In the genomic region with DNA sequence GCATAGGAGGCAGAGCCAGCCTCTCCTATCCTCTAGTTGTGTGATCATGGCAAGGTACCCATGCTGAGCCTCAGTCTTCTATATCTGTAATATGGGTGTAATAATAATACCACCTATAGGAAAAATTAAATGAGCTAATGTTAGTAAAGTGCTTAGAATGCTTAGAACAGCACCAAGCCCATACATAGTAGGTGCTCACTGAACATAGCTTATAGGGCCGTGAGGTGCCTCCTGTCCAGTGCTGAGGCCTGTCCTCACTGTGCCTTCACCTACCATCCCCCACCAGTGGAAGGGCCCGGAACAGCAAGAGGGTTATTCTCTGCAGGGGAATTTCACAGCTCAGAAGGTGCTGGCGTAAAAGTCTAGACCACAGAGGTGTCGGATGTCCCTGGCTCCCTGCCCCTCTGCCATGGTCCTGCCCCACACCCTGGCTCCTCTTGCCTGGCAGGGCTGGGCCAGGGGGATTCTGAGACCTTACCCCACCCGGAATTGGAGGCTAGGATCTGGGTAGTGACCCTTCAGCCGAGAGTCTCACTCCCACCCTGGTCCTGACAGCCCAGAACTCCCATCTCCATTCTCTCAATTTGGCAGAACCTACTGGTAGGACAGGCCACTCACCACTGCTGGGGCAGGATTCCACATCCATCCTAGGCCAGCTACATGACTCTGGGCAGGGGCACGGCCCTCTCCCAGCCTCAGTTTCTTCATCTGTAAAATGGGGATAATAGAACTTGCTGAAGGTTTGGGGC, we compare ENCODE assay signal across 16 cellular contexts. TPM values are rescaled to one million over a fixed set of nuclear protein-coding genes. Genes with fewer than 3 reads are reported as not detected.
DNase-seq lines count a peak whose midpoint lies in the region; ATAC-seq and TF ChIP-seq lines count a peak whose summit lies in the region.
"Had no signal": no experiment of that assay in that cellular context is flagged by ENCODE, and none has a peak within 500 bp of the region (broad histone marks: within the 10 kb centered on the region; RNA-seq: fewer than 3 reads in every experiment).

No MANE protein-coding gene starts in this region.

- TF ChIP-seq CTCF in right atrium auricular region (IDR thresholded peaks at IDR 0.05) (no peak), RWPE2 (IDR thresholded peaks at IDR 0.05; ENCODE audit: poor library complexity, severe bottlenecking) (no peak), fibroblast of mammary gland (conservative IDR thresholded peaks at IDR 0.05; ENCODE audit: control insufficient read depth, insufficient read depth, low read depth, low read length) (no peak), type B pancreatic cell (conservative IDR thresholded peaks at IDR 0.05) (no peak), esophagus squamous epithelium (IDR thresholded peaks at IDR 0.05) (no peak)

- H3K9me3 ChIP-seq in right atrium auricular region = no peaks in the 10 kb centered on the region
- no peaks in the 10 kb centered on the region for H3K9me3 ChIP-seq in RWPE2 (ENCODE audit: severe bottlenecking)
- no peaks in the 10 kb centered on the region for H3K9me3 ChIP-seq in esophagus squamous epithelium

- H3K4me1 Mint-ChIP-seq in type B pancreatic cell (ENCODE audit: unreplicated experiment) = peaks cover 7% of the 10 kb centered on the region

- peaks cover 0 to 20% of the 10 kb centered on the region in 2 donors for H3K4me1 ChIP-seq in right atrium auricular region
- H3K4me1 ChIP-seq in RWPE2 (ENCODE audit: insufficient read depth, poor library complexity, severe bottlenecking) = no peaks in the 10 kb centered on the region
- peaks cover 6 to 29% (median 16%) of the 10 kb centered on the region in 3 donors for H3K4me1 ChIP-seq in esophagus squamous epithelium

- peaks cover 38% of the 10 kb centered on the region for H3K27me3 Mint-ChIP-seq in type B pancreatic cell

- 82 to 94% methylated on average over 3 to 5 of the region's 7 CpGs for WGBS in esophagus squamous epithelium, 2 donors

- H3K4me3 ChIP-seq in right atrium auricular region (no peak overlapping the region), RWPE2 (ENCODE audit: severe bottlenecking) (no peak overlapping the region), fibroblast of mammary gland (ENCODE audit: control insufficient read depth, low read depth, low read length) (no peak overlapping the region), esophagus squamous epithelium (no peak overlapping the region)

- H3K9me3 Mint-ChIP-seq in type B pancreatic cell = no peaks in the 10 kb centered on the region
- H3K9me3 Mint-ChIP-seq: activated CD8-positive, alpha-beta T cell treated with anti-CD3 and anti-CD28 coated beads for 36 hours had no signal

- ATAC-seq in Right ventricle myocardium superior (ENCODE audit: poor library complexity) (no peak), RWPE2 (ENCODE audit: low read depth) (0 out of 3 replicates have a peak, but pooled peaks have one; percentile 5), GM18520 (IDR thresholded peaks at IDR 0.05; ENCODE audit: unreplicated experiment) (no peak)
- ATAC-seq: activated CD8-positive, alpha-beta T cell treated with anti-CD3 and anti-CD28 coated beads for 36 hours had no signal

- H3K36me3 ChIP-seq in right atrium auricular region (peaks cover 37% of the 10 kb centered on the region), RWPE2 (ENCODE audit: low read depth) (peaks cover 26% of the 10 kb centered on the region), esophagus squamous epithelium (peaks cover 0 to 47% (median 16%) of the 10 kb centered on the region in 3 donors)

- DNase-seq in right atrium auricular region (ENCODE audit: low spot score) (no peak), Right ventricle myocardium superior (no peak), RWPE2 (ENCODE audit: low spot score) (no peak), fibroblast of mammary gland (ENCODE audit: low read depth) (peak; percentile 33), type B pancreatic cell (ENCODE audit: extremely low spot score, unreplicated experiment) (no peak), A172 (ENCODE audit: low spot score) (no peak), esophagus squamous epithelium (lab: John Stamatoyannopoulos, UW) (no peak)
- DNase-seq: activated CD8-positive, alpha-beta T cell treated with anti-CD3 and anti-CD28 coated beads for 36 hours; activated effector memory CD4-positive, alpha-beta T cell treated with anti-CD3 and anti-CD28 coated beads, Interleukin-2, amount 50 U/mL, for 16 hours; caudate nucleus; GDM1; NCI-H1092 treated with DMSO at 0.1 percent for 48 hours; posterior cingulate gyrus; T1000 had no signal

- intact Hi-C loops in Right ventricle myocardium superior (cut with DNase I) = no loop called here
- intact Hi-C loops in esophagus squamous epithelium (cut with DNase I) = no loop called here

- TF ChIP-seq POLR2A in esophagus squamous epithelium (IDR thresholded peaks at IDR 0.05) = no peak

- no peak overlapping the region for H3K27ac Mint-ChIP-seq in type B pancreatic cell
- H3K27ac Mint-ChIP-seq: activated CD8-positive, alpha-beta T cell treated with anti-CD3 and anti-CD28 coated beads for 36 hours had no signal

- H3K27me3 ChIP-seq in right atrium auricular region (no peaks in the 10 kb centered on the region), RWPE2 (ENCODE audit: insufficient read depth, poor library complexity, severe bottlenecking) (peaks cover 13% of the 10 kb centered on the region), esophagus squamous epithelium (peaks cover 0 to 35% (median 0%) of the 10 kb centered on the region in 4 donors)

- H3K27ac ChIP-seq in right atrium auricular region (peak overlapping the region; percentile 29 to 73), RWPE2 (ENCODE audit: poor library complexity, severe bottlenecking) (no peak overlapping the region), esophagus squamous epithelium (no peak overlapping the region)

- peak overlapping the region; percentile 49 for H3K4me3 Mint-ChIP-seq in type B pancreatic cell
- H3K4me3 Mint-ChIP-seq: activated CD8-positive, alpha-beta T cell treated with anti-CD3 and anti-CD28 coated beads for 36 hours had no signal

- peaks cover 4% of the 10 kb centered on the region for H3K36me3 Mint-ChIP-seq in type B pancreatic cell

RNA-seq across cellular contexts. Expression of a gene that starts 2.2 kb away (rescaled TPM):
- 100 to 1,000 TPM in 1 of 2 donors, 10 to 100 TPM in 1; 57.3 to 119 TPM for total RNA-seq in right atrium auricular region
- total RNA-seq in Right ventricle myocardium superior = 48.2 TPM
- 0.88 and 1.1 TPM in 2 replicates for total RNA-seq in type B pancreatic cell (ENCODE audit: low replicate concordance)
- 8.5 and 10.8 TPM in 2 replicates for total RNA-seq in A172 (2014; rRNA removed; shearing (Covaris generic))
- total RNA-seq in esophagus squamous epithelium = 1 to 10 TPM in 2 of 4 donors, under 1 TPM in 1, not detected in 1; 0.26 to 5.9 (median 1.2) TPM

RNA-seq across cellular contexts. Expression of a gene that starts 13.5 kb away (rescaled TPM):
- total RNA-seq in right atrium auricular region = 1 to 10 TPM; 2.5 to 7.2 TPM
- 5.6 TPM for total RNA-seq in Right ventricle myocardium superior
- total RNA-seq in type B pancreatic cell (ENCODE audit: low replicate concordance) = 15.1 and 17.1 TPM in 2 replicates
- not detected in 2 replicates for total RNA-seq in A172 (2014; rRNA removed; shearing (Covaris generic))
- total RNA-seq in esophagus squamous epithelium = under 1 TPM in 2 of 4 donors, not detected in 2; 0.19 to 0.47 TPM
- total RNA-seq: NCI-H460 had no signal

RNA-seq across cellular contexts. Expression of a gene that starts 27.9 kb away (rescaled TPM):
- total RNA-seq in right atrium auricular region (10 to 100 TPM; 29.6 to 37.7 TPM), Right ventricle myocardium superior (25.5 TPM), type B pancreatic cell (ENCODE audit: low replicate concordance) (35.2 and 79.6 TPM in 2 replicates), esophagus squamous epithelium (10 to 100 TPM in 2 of 4 donors, 1 to 10 TPM in 2; 4.6 to 23.3 (median 8.8) TPM)
- 20.2 and 26.9 TPM in 2 replicates for total RNA-seq in A172 (2014; rRNA removed; shearing (Covaris generic))

Comparison
In these comparisons a context has a peak if more than half of its experiments do, and no peak if none do; other contexts are left out.
1. H3K27ac ChIP-seq: peak in right atrium auricular region (2 of 2); none in RWPE2 (single experiment) and esophagus squamous epithelium (0 of 4).